17 cellular contexts compared by ENCODE assay signal in the genomic region with DNA sequence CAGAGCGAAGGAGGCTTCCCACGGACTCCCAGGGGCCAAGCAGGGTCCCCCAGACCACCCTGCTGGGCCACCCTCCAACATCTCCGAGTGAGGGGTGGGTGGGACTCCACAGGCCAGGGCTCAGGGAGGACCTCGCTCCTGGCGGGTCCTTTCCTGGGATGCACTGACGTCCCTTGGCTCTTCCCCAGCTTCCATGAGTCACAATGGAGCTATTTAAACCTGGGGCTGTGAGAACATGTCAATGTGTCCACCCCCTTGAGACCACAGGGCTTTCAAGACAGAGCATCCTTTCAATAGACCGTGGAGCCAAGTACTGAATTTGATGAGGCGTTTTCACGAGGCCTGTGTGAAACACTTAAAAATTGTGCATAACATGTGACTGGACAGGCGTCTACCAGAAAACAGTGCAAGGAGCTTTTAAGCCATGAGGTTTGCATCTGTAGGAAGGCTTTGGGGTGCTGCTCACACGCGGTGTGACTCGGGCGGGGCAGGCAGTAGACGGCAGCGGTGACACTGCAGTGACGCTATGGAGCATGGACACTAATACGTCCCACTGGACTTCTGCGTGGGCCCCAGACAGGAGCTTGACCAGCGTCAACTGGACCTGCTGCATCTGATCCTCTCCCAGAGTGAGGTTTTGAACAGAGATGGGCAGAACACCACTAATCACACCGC. TPM values are rescaled to one million over a fixed set of nuclear protein-coding genes. Genes with fewer than 3 reads are reported as not detected.
A peak's percentile ranks its signal among the peaks of the same experiment; 100 is the strongest.
DNase-seq lines count a peak whose midpoint lies in the region; FAIRE-seq and TF ChIP-seq lines count a peak whose summit lies in the region.
"Had no signal": no experiment of that assay in that cellular context is flagged by ENCODE, and none has a peak within 500 bp of the region (broad histone marks: within the 10 kb centered on the region; RNA-seq: fewer than 3 reads in every experiment).

No MANE protein-coding gene starts in this region.

- H3K27me3 Mint-ChIP-seq in CD14-positive monocyte (ENCODE audit: low read depth in 3 of 3): peaks cover 0 to 3% (median 2%) of the 10 kb centered on the region in 3 donors
- H3K27me3 Mint-ChIP-seq: activated naive CD4-positive, alpha-beta T cell treated with anti-CD3 and anti-CD28 coated beads, Interleukin-2, amount 50 U/mL, for 24 hours; T-cell had no signal

- H3K27ac Mint-ChIP-seq in CD14-positive monocyte: no peak overlapping the region
- H3K27ac Mint-ChIP-seq: activated naive CD4-positive, alpha-beta T cell treated with anti-CD3 and anti-CD28 coated beads, Interleukin-2, amount 50 U/mL, for 24 hours; T-cell had no signal

- no peak overlapping the region for H3K4me3 Mint-ChIP-seq in CD14-positive monocyte
- H3K4me3 Mint-ChIP-seq: activated naive CD4-positive, alpha-beta T cell treated with anti-CD3 and anti-CD28 coated beads, Interleukin-2, amount 50 U/mL, for 24 hours; T-cell had no signal

- H2AFZ ChIP-seq in mammary epithelial cell (ENCODE audit: low read depth, low read length) (no peak overlapping the region), keratinocyte (ENCODE audit: control insufficient read depth, low read length) (no peak overlapping the region)

- no peaks in the 10 kb centered on the region for H3K36me3 ChIP-seq in mammary epithelial cell (ENCODE audit: insufficient read depth, low read length)
- H3K36me3 ChIP-seq in keratinocyte (ENCODE audit: control insufficient read depth in 2 of 2, extremely low read depth in 1 of 2, insufficient read depth in 2 of 2, low read length in 2 of 2): no peaks in the 10 kb centered on the region
- H3K36me3 ChIP-seq: pancreas, thoracic aorta had no signal

- in situ Hi-C loops in ACHN (cut with HindIII; ENCODE audit: low pct_ligation_motif_present, low pct_unique_long_range_greater_than_20kb, low sequenced_read_pairs): no loop called here
- in situ Hi-C loops in mammary epithelial cell (cut with MboI; ENCODE audit: low sequenced_read_pairs in 2 of 2): no loop called here

- TF ChIP-seq CTCF in mammary epithelial cell (conservative IDR thresholded peaks at IDR 0.05 in 1 of 2, IDR thresholded peaks at IDR 0.05 in 1 of 2; ENCODE audit: extremely low read depth in 1 of 2, insufficient read depth in 1 of 2, low read depth in 1 of 2, low read length in 2 of 2) (no peak), keratinocyte (optimal IDR thresholded peaks at IDR 0.05 in 1 of 3, IDR thresholded peaks at IDR 0.05 in 1 of 3, conservative IDR thresholded peaks at IDR 0.05 in 1 of 3; ENCODE audit: extremely low read depth in 1 of 3, insufficient read depth in 2 of 3, low read length in 3 of 3) (no peak), CD14-positive monocyte (IDR thresholded peaks at IDR 0.05) (no peak)

- H3K4me2 ChIP-seq in mammary epithelial cell (ENCODE audit: insufficient read depth, low read depth, low read length) (peak overlapping the region; percentile 53), keratinocyte (ENCODE audit: control insufficient read depth, extremely low read depth, insufficient read depth, low read depth, low read length) (no peak overlapping the region)

- H3K9ac ChIP-seq in mammary epithelial cell (ENCODE audit: insufficient read depth, low read length): no peak overlapping the region
- H3K9ac ChIP-seq in keratinocyte (ENCODE audit: control insufficient read depth, extremely low read depth, insufficient read depth, low read length): no peak overlapping the region

- H3K4me1 Mint-ChIP-seq in CD14-positive monocyte: peaks cover 18% of the 10 kb centered on the region
- H3K4me1 Mint-ChIP-seq: activated naive CD4-positive, alpha-beta T cell treated with anti-CD3 and anti-CD28 coated beads, Interleukin-2, amount 50 U/mL, for 24 hours had no signal

- H3K4me1 ChIP-seq in mammary epithelial cell (ENCODE audit: insufficient read depth, low read length): peaks cover 14% of the 10 kb centered on the region
- peaks cover 8% of the 10 kb centered on the region for H3K4me1 ChIP-seq in keratinocyte (ENCODE audit: control insufficient read depth, extremely low read depth, insufficient read depth, low read length)
- H3K4me1 ChIP-seq: pancreas had no signal

- peaks cover 0 to 2% (median 0%) of the 10 kb centered on the region in 7 donors for H3K9me3 Mint-ChIP-seq in CD14-positive monocyte
- H3K9me3 Mint-ChIP-seq: activated naive CD4-positive, alpha-beta T cell treated with anti-CD3 and anti-CD28 coated beads, Interleukin-2, amount 50 U/mL, for 24 hours had no signal

- no peaks in the 10 kb centered on the region for H3K27me3 ChIP-seq in mammary epithelial cell (ENCODE audit: insufficient read depth, low read length)
- peaks cover 10% of the 10 kb centered on the region for H3K27me3 ChIP-seq in keratinocyte (ENCODE audit: control insufficient read depth, extremely low read depth, insufficient read depth, low read length)
- H3K27me3 ChIP-seq: pancreas had no signal

- peak; percentile 45 for DNase-seq in ACHN
- DNase-seq in LHCN-M2 (ENCODE audit: low read depth): peak; percentile 27
- DNase-seq in mammary epithelial cell: peak; percentile 95
- DNase-seq in keratinocyte (ENCODE audit: low read depth, low spot score): peak; percentile 67
- DNase-seq in cerebellar cortex (ENCODE audit: low spot score): no peak
- no peak for DNase-seq in NCI-H2196 treated with DMSO at 0.1 percent for 48 hours (lab: John Stamatoyannopoulos, UW; ENCODE audit: unreplicated experiment)
- DNase-seq in activated CD8-positive, alpha-beta memory T cell treated with anti-CD3 and anti-CD28 coated beads, Interleukin-2, amount 50 U/mL, for 48 hours: no peak
- no peak for DNase-seq in CD14-positive monocyte (ENCODE audit: low spot score)
- DNase-seq: activated CD4-positive, CD25-positive, alpha-beta regulatory T cell treated with anti-CD3 and anti-CD28 coated beads, Interleukin-2, amount 50 U/mL, for 72 hours; midbrain; NCI-H2029; stimulated activated CD4-positive, alpha-beta T cell treated with anti-CD3 and anti-CD28 coated beads, Interleukin-15, amount 100 ng/mL, for 24 hours; T-cell had no signal

- WGBS in mammary epithelial cell (ENCODE audit: low coverage, missing lambda C conversion rate): 37% methylated on average over 18 of the region's 21 CpGs

- H3K79me2 ChIP-seq in mammary epithelial cell (ENCODE audit: insufficient read depth, low read length): no peaks in the 10 kb centered on the region
- no peaks in the 10 kb centered on the region for H3K79me2 ChIP-seq in keratinocyte (ENCODE audit: control insufficient read depth, insufficient read depth, low read length)

- peaks cover 30 to 38% of the 10 kb centered on the region in 2 donors for H3K36me3 Mint-ChIP-seq in CD14-positive monocyte
- H3K36me3 Mint-ChIP-seq: activated naive CD4-positive, alpha-beta T cell treated with anti-CD3 and anti-CD28 coated beads, Interleukin-2, amount 50 U/mL, for 24 hours had no signal

- BruUV-seq in mammary epithelial cell (replicated peaks; lab: Mats Ljungman, UMichigan): no TSS peak

- no peaks in the 10 kb centered on the region for H3K9me1 ChIP-seq in keratinocyte (ENCODE audit: control insufficient read depth, extremely low read depth, insufficient read depth, low read length)

- no peaks in the 10 kb centered on the region for H3K9me3 ChIP-seq in mammary epithelial cell (replicated peaks; ENCODE audit: insufficient read depth, low read length)
- H3K9me3 ChIP-seq in keratinocyte (ENCODE audit: control insufficient read depth, low read depth, low read length): no peaks in the 10 kb centered on the region
- H3K9me3 ChIP-seq: pancreas, thoracic aorta had no signal

- no peaks in the 10 kb centered on the region for H4K20me1 ChIP-seq in mammary epithelial cell (ENCODE audit: insufficient read depth, low read length)
- no peaks in the 10 kb centered on the region for H4K20me1 ChIP-seq in keratinocyte (ENCODE audit: control insufficient read depth, extremely low read depth, insufficient read depth, low read length)

- H3K27ac ChIP-seq in mammary epithelial cell (ENCODE audit: insufficient read depth, low read depth, low read length) (peak overlapping the region; percentile 8), keratinocyte (ENCODE audit: control insufficient read depth, insufficient read depth, low read length) (no peak overlapping the region)
- H3K27ac ChIP-seq: HL-60, pancreas, thoracic aorta had no signal

- H3K4me3 ChIP-seq in mammary epithelial cell (replicated peaks in 1 of 3; ENCODE audit: insufficient read depth in 1 of 3, low read depth in 2 of 3, low read length in 3 of 3) (no peak overlapping the region), keratinocyte (ENCODE audit: control insufficient read depth in 2 of 3, extremely low read depth in 1 of 3, insufficient read depth in 2 of 3, low read depth in 1 of 3, low read length in 3 of 3) (no peak overlapping the region)
- H3K4me3 ChIP-seq: pancreas, thoracic aorta had no signal

- CTCF ChIA-PET in mammary epithelial cell (lab: Charles Lee; ENCODE audit: low non-redundant PET): interaction anchor here (0.5 to 0.6 kb wide), 2 partner anchors 24 to 93 kb away, joined by 3 to 4 read pairs; a partner anchor contains a TSS

- dilution Hi-C loops in mammary epithelial cell (cut with HindIII; ENCODE audit: low sequenced_read_pairs): no loop called here
- dilution Hi-C loops in keratinocyte (cut with MboI; ENCODE audit: extremely low pct_ligation_motif_present, low sequenced_read_pairs): no loop called here

- FAIRE-seq in keratinocyte (lab: Jason Lieb, UNC): peak; percentile 95
- FAIRE-seq: pancreas had no signal

- intact Hi-C loops in mammary epithelial cell (cut with micrococcal nuclease): no loop called here
- intact Hi-C loops in CD14-positive monocyte (cut with micrococcal nuclease): no loop called here

RNA-seq across cellular contexts. Expression of a gene that starts 24.1 kb away (rescaled TPM):
- total RNA-seq in LHCN-M2 (2014; rRNA removed): 4.5 and 4.7 TPM in 2 replicates
- 3.8 TPM for polyA plus RNA-seq in LHCN-M2 (2012)
- total RNA-seq in mammary epithelial cell: 10 to 100 TPM in 1 of 2 donors, 1 to 10 TPM in 1; 8.2 to 18.4 TPM
- polyA plus RNA-seq in mammary epithelial cell: 8.2 TPM
- polyA minus RNA-seq in mammary epithelial cell: 19.7 TPM
- polyA plus RNA-seq in keratinocyte: 3.6 to 5.1 TPM (median 3.7 TPM) in 3 replicates
- polyA plus RNA-seq in keratinocyte (2011; ENCODE audit: low read depth): 2.3 TPM
- polyA plus RNA-seq in keratinocyte (2011; cell fraction: cytosol; rRNA removed): 2.5 and 4.5 TPM in 2 replicates
- polyA plus RNA-seq in keratinocyte (2011; cell fraction: nucleus; rRNA removed): 17.6 and 24.5 TPM in 2 replicates
- polyA plus RNA-seq in keratinocyte (2012; ENCODE audit: low replicate concordance): 4.2 and 6.9 TPM in 2 replicates
- 8.9 to 11.9 TPM (median 9.2 TPM) in 3 replicates for polyA minus RNA-seq in keratinocyte
- polyA minus RNA-seq in keratinocyte (2011; cell fraction: cytosol; rRNA and poly(A)+ RNA removed): 7.3 TPM
- 14.9 and 21.6 TPM in 2 replicates for polyA minus RNA-seq in keratinocyte (2011; cell fraction: nucleus; rRNA and poly(A)+ RNA removed)
- polyA plus RNA-seq in CD14-positive monocyte: 1 to 10 TPM in 1 of 2 donors, under 1 TPM in 1; 0.39 to 1.2 TPM

RNA-seq across cellular contexts. Expression of a gene that starts 29.4 kb away (rescaled TPM):
- 0.96 and 1.0 TPM in 2 replicates for total RNA-seq in LHCN-M2 (2014; rRNA removed)
- polyA plus RNA-seq in LHCN-M2 (2012): 1.9 TPM
- 1 to 10 TPM; 4.8 to 7.4 TPM for total RNA-seq in mammary epithelial cell
- 4.8 TPM for polyA plus RNA-seq in mammary epithelial cell
- polyA minus RNA-seq in mammary epithelial cell: 14.3 TPM
- polyA plus RNA-seq in keratinocyte: 1.3 to 2.5 TPM (median 1.8 TPM) in 3 replicates
- polyA plus RNA-seq in keratinocyte (2011; ENCODE audit: low read depth): 4.3 TPM
- 1.4 and 2.5 TPM in 2 replicates for polyA plus RNA-seq in keratinocyte (2011; cell fraction: cytosol; rRNA removed)
- polyA plus RNA-seq in keratinocyte (2011; cell fraction: nucleus; rRNA removed): 3.4 and 4.7 TPM in 2 replicates
- polyA plus RNA-seq in keratinocyte (2012; ENCODE audit: low replicate concordance): 2.0 and 2.3 TPM in 2 replicates
- 1.1 to 5.6 TPM (median 3.0 TPM) in 3 replicates for polyA minus RNA-seq in keratinocyte
- 5.9 TPM for polyA minus RNA-seq in keratinocyte (2011; cell fraction: cytosol; rRNA and poly(A)+ RNA removed)
- 1.8 and 4.5 TPM in 2 replicates for polyA minus RNA-seq in keratinocyte (2011; cell fraction: nucleus; rRNA and poly(A)+ RNA removed)
- polyA plus RNA-seq in CD14-positive monocyte: 10 to 100 TPM; 11.5 to 22.7 TPM

Comparison
In these comparisons a context has a peak if more than half of its experiments do, and no peak if none do; other contexts are left out.
1. DNase-seq: peak in ACHN (single experiment), LHCN-M2 (single experiment), mammary epithelial cell (single experiment) and keratinocyte (single experiment); none in cerebellar cortex (single experiment), NCI-H2196 treated with DMSO at 0.1 percent for 48 hours (single experiment), activated CD8-positive, alpha-beta memory T cell treated with anti-CD3 and anti-CD28 coated beads, Interleukin-2, amount 50 U/mL, for 48 hours (single experiment) and CD14-positive monocyte (single experiment).